ENCODE assay signal across 9 cellular contexts in genomic region chr22:39014723-39015121, GRCh38. TPM values are rescaled to one million over a fixed set of nuclear protein-coding genes. Genes with fewer than 3 reads are reported as not detected.
DNase-seq lines count a peak whose midpoint lies in the region; ATAC-seq, FAIRE-seq and TF ChIP-seq lines count a peak whose summit lies in the region.
"Not testable (repeated sequence)": the region's sequence is repeated elsewhere in the genome, so short reads cannot be mapped to it uniquely, and the experiment has no call there.
"Had no signal": no experiment of that assay in that cellular context is flagged by ENCODE, and none has a peak within 500 bp of the region (broad histone marks: within the 10 kb centered on the region; RNA-seq: fewer than 3 reads in every experiment).

No MANE protein-coding gene starts in this region.

- H3K36me3 Mint-ChIP-seq in activated CD8-positive, alpha-beta T cell treated with anti-CD3 and anti-CD28 coated beads, Interleukin-2, amount 10 ng/mL, durations not matched to agents 7 days and 5 days (ENCODE audit: low read depth), result peaks cover 34% of the 10 kb centered on the region

- H3K79me2 ChIP-seq in OCI-LY3 (ENCODE audit: low read length), result not testable (repeated sequence)

- POLR2A ChIA-PET in activated CD8-positive, alpha-beta T cell treated with anti-CD3 and anti-CD28 coated beads, Interleukin-2, amount 10 ng/mL, durations not matched to agents 7 days and 5 days (lab: Charles Lee), result interaction anchor here (1.0 kb wide), 1 partner anchor 104 kb away, joined by 5 read pairs; no protein-coding TSS in a partner anchor

- H3K36me3 ChIP-seq in OCI-LY3 (replicated peaks; ENCODE audit: low read depth, low read length); cardiac muscle cell; mucosa of rectum (ENCODE audit: control insufficient read depth in 2 of 2, insufficient read depth in 2 of 2, low read length in 2 of 2): not testable (repeated sequence)

- CTCF ChIA-PET in activated CD8-positive, alpha-beta T cell treated with anti-CD3 and anti-CD28 coated beads, Interleukin-2, amount 10 ng/mL, durations not matched to agents 7 days and 5 days (lab: Charles Lee), result interaction anchor here (0.8 to 2.6 kb wide), 5 partner anchors 12 to 302 kb away, joined by 3 to 14 read pairs (median 6); no protein-coding TSS in a partner anchor

- H2AFZ ChIP-seq in OCI-LY3 (ENCODE audit: low read depth, low read length), result peak overlapping the region; percentile 57

- H3K4me3 ChIP-seq in GM12864 (ENCODE audit: low read depth, low read length), result peak overlapping the region; percentile 60
- H3K4me3 ChIP-seq in OCI-LY3 (ENCODE audit: low read length), result peak overlapping the region; percentile 84
- peak overlapping the region; percentile 48 to 69 for H3K4me3 ChIP-seq in cardiac fibroblast (replicated peaks in 1 of 2; ENCODE audit: low read depth in 2 of 2, low read length in 2 of 2)
- peak overlapping the region; percentile 34 for H3K4me3 ChIP-seq in cardiac muscle cell
- H3K4me3 ChIP-seq in mucosa of rectum (ENCODE audit: low read length in 2 of 2), result peak overlapping the region; percentile 74 to 80
- H3K4me3 ChIP-seq in skeletal muscle cell (ENCODE audit: low read depth, low read length), result peak overlapping the region; percentile 62

- H3K4me1 ChIP-seq in OCI-LY3 (ENCODE audit: low read length) (peaks cover 13% of the 10 kb centered on the region; the same call in 1 of the 2 replicates), cardiac muscle cell (ENCODE audit: low read depth) (peaks cover 24% of the 10 kb centered on the region)
- not testable (repeated sequence) for H3K4me1 ChIP-seq in mucosa of rectum (ENCODE audit: control insufficient read depth in 2 of 2, insufficient read depth in 2 of 2, low read length in 2 of 2)

- H3K4me1 Mint-ChIP-seq in activated CD8-positive, alpha-beta T cell treated with anti-CD3 and anti-CD28 coated beads, Interleukin-2, amount 10 ng/mL, durations not matched to agents 7 days and 5 days (ENCODE audit: low read depth), result peaks cover 46% of the 10 kb centered on the region

- peak overlapping the region; percentile 94 for H3K4me2 ChIP-seq in OCI-LY3 (ENCODE audit: low read length)

- not testable (repeated sequence) for TF ChIP-seq CTCF in GM12864 (IDR thresholded peaks at IDR 0.05; ENCODE audit: low read depth, low read length, missing control alignments); OCI-LY3 (IDR thresholded peaks at IDR 0.05; ENCODE audit: low read depth, low read length); cardiac fibroblast (IDR thresholded peaks at IDR 0.05; ENCODE audit: low read depth, low read length); cardiac muscle cell (IDR thresholded peaks at IDR 0.05; ENCODE audit: low read depth, low read length)

- peak overlapping the region; percentile 97 for H3K27ac Mint-ChIP-seq in activated CD8-positive, alpha-beta T cell treated with anti-CD3 and anti-CD28 coated beads, Interleukin-2, amount 10 ng/mL, durations not matched to agents 7 days and 5 days

- H3K27ac ChIP-seq in OCI-LY3 (ENCODE audit: low read length) (peak overlapping the region; percentile 55), cardiac muscle cell (peak overlapping the region; percentile 89), mucosa of rectum (ENCODE audit: low read depth in 2 of 2, low read length in 2 of 2) (peak overlapping the region; percentile 75 to 76)

- H3K4me3 Mint-ChIP-seq in activated CD8-positive, alpha-beta T cell treated with anti-CD3 and anti-CD28 coated beads, Interleukin-2, amount 10 ng/mL, durations not matched to agents 7 days and 5 days, result peak overlapping the region; percentile 97

- not testable (repeated sequence) for DNase-seq in GM12864 (ENCODE audit: low read depth); activated CD8-positive, alpha-beta T cell treated with anti-CD3 and anti-CD28 coated beads, Interleukin-2, amount 10 ng/mL, durations not matched to agents 7 days and 5 days; cardiac muscle cell (ENCODE audit: low read depth in 1 of 2, low spot score in 1 of 2); skeletal muscle cell (ENCODE audit: low read depth); urothelium cell line (ENCODE audit: low spot score)
- DNase-seq in cardiac fibroblast (ENCODE audit: low read depth in 2 of 2), result peak in 1 of 2 donors; percentile 25

- peak; percentile 61 for FAIRE-seq in urothelium cell line (lab: Jason Lieb, UNC)

- H3K27me3 Mint-ChIP-seq in activated CD8-positive, alpha-beta T cell treated with anti-CD3 and anti-CD28 coated beads, Interleukin-2, amount 10 ng/mL, durations not matched to agents 7 days and 5 days (ENCODE audit: low read depth), result not testable (repeated sequence)

- H3K27me3 ChIP-seq in OCI-LY3 (ENCODE audit: low read depth, low read length); cardiac muscle cell; mucosa of rectum (ENCODE audit: control insufficient read depth in 2 of 2, insufficient read depth in 2 of 2, low read length in 2 of 2): not testable (repeated sequence)

- not testable (repeated sequence) for H3K9me3 Mint-ChIP-seq in activated CD8-positive, alpha-beta T cell treated with anti-CD3 and anti-CD28 coated beads, Interleukin-2, amount 10 ng/mL, durations not matched to agents 7 days and 5 days (ENCODE audit: insufficient read depth)

- not testable (repeated sequence) for ATAC-seq in activated CD8-positive, alpha-beta T cell treated with anti-CD3 and anti-CD28 coated beads, Interleukin-2, amount 10 ng/mL, durations not matched to agents 7 days and 5 days

- H3K9ac ChIP-seq in OCI-LY3 (ENCODE audit: low read length) (peak overlapping the region; percentile 86), mucosa of rectum (ENCODE audit: low read depth in 1 of 2, low read length in 2 of 2) (peak overlapping the region; percentile 61 to 71)

- not testable (repeated sequence) for H3K9me3 ChIP-seq in OCI-LY3 (ENCODE audit: insufficient read depth, low read length); cardiac muscle cell (ENCODE audit: low read depth); mucosa of rectum (ENCODE audit: control insufficient read depth in 2 of 2, low read length in 2 of 2)

- not testable (repeated sequence) for H4K20me1 ChIP-seq in OCI-LY3 (ENCODE audit: insufficient read depth, low read length)

RNA-seq across cellular contexts. Expression of gene APOBEC3C, which starts 0.7 kb away (rescaled TPM):
- total RNA-seq in activated CD8-positive, alpha-beta T cell treated with anti-CD3 and anti-CD28 coated beads, Interleukin-2, amount 10 ng/mL, durations not matched to agents 7 days and 5 days, result 100 to 1,000 TPM; 138 to 147 TPM
- 12.8 and 15.7 TPM in 2 replicates for total RNA-seq in cardiac muscle cell
- polyA plus RNA-seq in cardiac muscle cell, result 71.7 and 84.0 TPM in 2 replicates

RNA-seq across cellular contexts. Expression of gene APOBEC3D, which starts 6.2 kb away (rescaled TPM):
- 10 to 100 TPM; 49.1 to 51.5 TPM for total RNA-seq in activated CD8-positive, alpha-beta T cell treated with anti-CD3 and anti-CD28 coated beads, Interleukin-2, amount 10 ng/mL, durations not matched to agents 7 days and 5 days
- 2.0 and 4.3 TPM in 2 replicates for total RNA-seq in cardiac muscle cell
- 0.99 and 1.3 TPM in 2 replicates for polyA plus RNA-seq in cardiac muscle cell

RNA-seq across cellular contexts. Expression of gene APOBEC3F, which starts 25.9 kb away (rescaled TPM):
- 10 to 100 TPM; 43.1 to 48.8 TPM for total RNA-seq in activated CD8-positive, alpha-beta T cell treated with anti-CD3 and anti-CD28 coated beads, Interleukin-2, amount 10 ng/mL, durations not matched to agents 7 days and 5 days
- 11.8 and 12.9 TPM in 2 replicates for total RNA-seq in cardiac muscle cell
- 24.2 and 25.0 TPM in 2 replicates for polyA plus RNA-seq in cardiac muscle cell

RNA-seq across cellular contexts. Expression of gene APOBEC3B, which starts 32.6 kb away (rescaled TPM):
- total RNA-seq in activated CD8-positive, alpha-beta T cell treated with anti-CD3 and anti-CD28 coated beads, Interleukin-2, amount 10 ng/mL, durations not matched to agents 7 days and 5 days, result 10 to 100 TPM; 12.1 to 13.3 TPM
- 1.1 and 6.5 TPM in 2 replicates for total RNA-seq in cardiac muscle cell
- 6.8 and 9.4 TPM in 2 replicates for polyA plus RNA-seq in cardiac muscle cell
- total RNA-seq: occipital lobe had no signal

RNA-seq across cellular contexts. Expression of gene APOBEC3A, which starts 57.3 kb away (rescaled TPM):
- total RNA-seq in activated CD8-positive, alpha-beta T cell treated with anti-CD3 and anti-CD28 coated beads, Interleukin-2, amount 10 ng/mL, durations not matched to agents 7 days and 5 days, result not detected
- 0.18 TPM in 1 of 2 replicates, not detected in the other for total RNA-seq in cardiac muscle cell
- not detected in 2 replicates for polyA plus RNA-seq in cardiac muscle cell
- total RNA-seq: occipital lobe had no signal

Comparison
In these comparisons a context has a peak if more than half of its experiments do, and no peak if none do; other contexts are left out.
1. H3K4me3 ChIP-seq: peak in every context shown above with its lines; median percentile 84 in OCI-LY3; 77 in mucosa of rectum; 62 in skeletal muscle cell; 60 in GM12864; 58 in cardiac fibroblast; 34 in cardiac muscle cell.